In the genomic region with DNA sequence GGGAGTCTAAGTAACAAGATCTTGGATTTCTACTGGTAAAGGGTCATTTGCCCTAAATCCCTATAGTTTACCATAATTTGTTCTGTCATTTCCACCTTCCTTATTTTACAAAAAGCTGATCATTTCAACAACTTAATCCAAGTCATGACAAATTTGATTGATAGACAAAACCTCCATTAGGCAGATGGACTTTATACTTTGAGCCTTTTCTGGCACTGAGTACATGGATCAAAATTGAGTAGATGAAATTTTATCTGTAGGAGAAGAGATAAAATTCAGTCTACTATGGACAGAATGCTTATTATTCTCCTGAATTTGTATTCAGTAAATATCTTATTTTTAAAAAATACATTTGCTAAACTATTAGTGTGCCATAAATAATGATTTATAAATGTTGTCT, we compare ENCODE assay signal across 9 cellular contexts.
"Had no signal": no experiment of that assay in that cellular context is flagged by ENCODE, and none has a peak within 500 bp of the region (broad histone marks: within the 10 kb centered on the region; RNA-seq: fewer than 3 reads in every experiment).

No MANE protein-coding gene starts in this region.

- H3K4me3 ChIP-seq: GM23248, HAP-1 had no signal

- DNase-seq: GM23248, GOT3, H7, HFFc6, KBM-7 had no signal

- H3K4me1 ChIP-seq: HAP-1 had no signal

- H3K9ac ChIP-seq: GM23248, KMS-11 had no signal

- H3K27ac ChIP-seq: GM23248, HL-60, KMS-11 had no signal

- ATAC-seq: HCT116 had no signal

- H3K9me3 ChIP-seq: HAP-1 had no signal

- H3K36me3 ChIP-seq: HAP-1 had no signal
